In the genomic region with DNA sequence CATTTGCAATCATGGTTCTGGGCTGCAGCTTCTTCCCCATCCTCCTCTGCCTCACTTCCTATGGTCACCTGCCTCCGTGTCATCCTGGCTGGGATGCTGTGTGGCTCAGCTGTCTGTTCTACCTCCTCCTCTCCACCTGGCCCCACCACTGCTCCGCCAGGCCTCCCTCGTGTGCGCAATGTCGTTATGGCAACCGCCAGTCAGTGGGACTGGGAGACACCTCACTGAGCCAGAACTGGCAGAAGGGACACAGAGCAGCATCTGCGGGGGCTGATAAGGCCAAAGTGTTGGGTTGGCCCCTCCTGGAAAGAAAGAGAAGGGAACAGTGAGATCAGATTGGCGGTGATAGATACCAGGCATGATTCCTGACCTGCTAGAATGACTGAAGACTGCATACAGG, we compare ENCODE assay signal across 18 cellular contexts.
"Had no signal": no experiment of that assay in that cellular context is flagged by ENCODE, and none has a peak within 500 bp of the region (broad histone marks: within the 10 kb centered on the region; RNA-seq: fewer than 3 reads in every experiment).

No MANE protein-coding gene starts in this region.

- H3K27ac ChIP-seq: heart right ventricle, left lung, pancreas, psoas muscle, right atrium auricular region, thyroid gland had no signal

- H3K36me3 ChIP-seq: heart right ventricle, left lung, pancreas, right atrium auricular region, thyroid gland had no signal

- DNase-seq: activated CD4-positive, alpha-beta memory T cell treated with anti-CD3 and anti-CD28 coated beads, Interleukin-2, amount 10 ng/mL, durations not matched to agents 7 days and 5 days; activated CD4-positive, alpha-beta T cell treated with anti-CD3 and anti-CD28 coated beads for 48 hours; activated gamma-delta T cell; activated naive CD4-positive, alpha-beta T cell treated with anti-CD3 and anti-CD28 coated beads, Interleukin-2, amount 50 U/mL, for 16 hours; activated naive CD8-positive, alpha-beta T cell treated with anti-CD3 and anti-CD28 coated beads, Interleukin-2, amount 50 U/mL, for 24 hours; effector CD8-positive, alpha-beta T cell; erythroblast; foreskin fibroblast; heart right ventricle; naive thymus-derived CD8-positive, alpha-beta T cell; pancreas; psoas muscle; stimulated activated CD4-positive, alpha-beta T cell treated with anti-CD3 and anti-CD28 coated beads, Interleukin-4, amount 100 ng/mL, for 4 hours; stimulated activated naive CD8-positive, alpha-beta T cell treated with anti-CD3 and anti-CD28 coated beads, Interleukin-15, Interleukin-2, amounts not matched to agents 100 U/mL and 50 U/mL, for 24 hours; thyroid gland had no signal

- H3K9me3 ChIP-seq: heart right ventricle, left lung, pancreas, psoas muscle, right atrium auricular region, thyroid gland had no signal

- H3K4me3 ChIP-seq: heart right ventricle, left lung, lung, pancreas, psoas muscle, right atrium auricular region, thyroid gland had no signal

- H3K27me3 ChIP-seq: heart right ventricle, left lung, pancreas, right atrium auricular region, thyroid gland had no signal

- ATAC-seq: activated naive CD8-positive, alpha-beta T cell treated with anti-CD3 and anti-CD28 coated beads, Interleukin-2, amount 50 U/mL, for 24 hours; heart right ventricle; left lung; naive thymus-derived CD8-positive, alpha-beta T cell; pancreas; psoas muscle; stimulated activated naive CD8-positive, alpha-beta T cell treated with anti-CD3 and anti-CD28 coated beads, Interleukin-15, Interleukin-2, amounts not matched to agents 100 U/mL and 50 U/mL, for 24 hours had no signal

- H3K4me1 ChIP-seq: heart right ventricle, left lung, pancreas, psoas muscle, right atrium auricular region, thyroid gland had no signal
